Comparison of ENCODE assay signal across 8 cellular contexts in genomic region chr3:150146891-150147761, GRCh38.
DNase-seq lines count a peak whose midpoint lies in the region; TF ChIP-seq lines count a peak whose summit lies in the region.

No MANE protein-coding gene starts in this region.

- peak; percentile 8 for DNase-seq in stimulated activated CD4-positive, alpha-beta T cell treated with anti-CD3 and anti-CD28 coated beads, Interleukin-1b, Interleukin-23, amount 100 ng/mL, for 48 hours
- no peak for DNase-seq in stimulated activated CD4-positive, alpha-beta T cell treated with anti-CD3 and anti-CD28 coated beads, Interleukin-2, amount 100 ng/mL, for 48 hours
- DNase-seq in SJCRH30 (peak; percentile 88 to 92), hepatic stellate cell (ENCODE audit: low spot score) (peak; percentile 55), NCI-H146 (lab: John Stamatoyannopoulos, UW) (no peak), cortex of kidney (lab: John Stamatoyannopoulos, UW) (no peak), colonic mucosa (no peak), hypothalamus (lab: John Stamatoyannopoulos, UW) (no peak)

- H3K36me3 ChIP-seq in SJCRH30 (no peaks in the 10 kb centered on the region), colonic mucosa (no peaks in the 10 kb centered on the region)

- intact Hi-C loops in colonic mucosa (cut with DNase I): no loop called here

- H3K27ac ChIP-seq in SJCRH30 (peak overlapping the region; percentile 96), colonic mucosa (no peak overlapping the region)

- no peak overlapping the region for H3K9ac ChIP-seq in colonic mucosa (ENCODE audit: low read depth in 2 of 2, low read length in 2 of 2)

- no peak for TF ChIP-seq CTCF in colonic mucosa (IDR thresholded peaks at IDR 0.05)

- H3K4me1 ChIP-seq in SJCRH30: peaks cover 36% of the 10 kb centered on the region
- no peaks in the 10 kb centered on the region for H3K4me1 ChIP-seq in colonic mucosa

- H3K9me3 ChIP-seq in SJCRH30 (replicated peaks) (no peaks in the 10 kb centered on the region), colonic mucosa (no peaks in the 10 kb centered on the region)

- H3K4me3 ChIP-seq in SJCRH30 (peak overlapping the region; percentile 43), colonic mucosa (no peak overlapping the region)

- H3K27me3 ChIP-seq in SJCRH30: no peaks in the 10 kb centered on the region
- H3K27me3 ChIP-seq in colonic mucosa: no peaks in the 10 kb centered on the region

Comparison
In these comparisons a context has a peak if more than half of its experiments do, and no peak if none do; other contexts are left out.
1. DNase-seq: peak in stimulated activated CD4-positive, alpha-beta T cell treated with anti-CD3 and anti-CD28 coated beads, Interleukin-1b, Interleukin-23, amount 100 ng/mL, for 48 hours (single experiment), SJCRH30 (2 of 2) and hepatic stellate cell (single experiment); none in stimulated activated CD4-positive, alpha-beta T cell treated with anti-CD3 and anti-CD28 coated beads, Interleukin-2, amount 100 ng/mL, for 48 hours (0 of 2), NCI-H146 (single experiment), cortex of kidney (single experiment), colonic mucosa (single experiment) and hypothalamus (0 of 51).